In genomic region chr15:70014860-70015490, GRCh38 we compare ENCODE assay signal across 9 cellular contexts.
DNase-seq lines count a peak whose midpoint lies in the region; ATAC-seq and TF ChIP-seq lines count a peak whose summit lies in the region.
"Had no signal": no experiment of that assay in that cellular context is flagged by ENCODE, and none has a peak within 500 bp of the region (broad histone marks: within the 10 kb centered on the region; RNA-seq: fewer than 3 reads in every experiment).

No MANE protein-coding gene starts in this region.

- WGBS in iPS DF 6.9 (ENCODE audit: insufficient coverage, insufficient read length), result no CpG with 5 or more reads among the region's 9 CpGs

- ATAC-seq in GM21367 (IDR thresholded peaks at IDR 0.05; ENCODE audit: unreplicated experiment), result peak; percentile 63
- ATAC-seq in HG03280 (IDR thresholded peaks at IDR 0.05; ENCODE audit: unreplicated experiment), result peak; percentile 83

- no peak overlapping the region for H3K27ac ChIP-seq in iPS DF 6.9 (ENCODE audit: low read length)

- no peaks in the 10 kb centered on the region for H3K27me3 ChIP-seq in iPS DF 6.9 (ENCODE audit: control insufficient read depth, insufficient read depth, low read length)

- H3K4me3 ChIP-seq in iPS DF 6.9 (ENCODE audit: low read length), result no peak overlapping the region

- H3K36me3 ChIP-seq in iPS DF 6.9 (ENCODE audit: control insufficient read depth, insufficient read depth, low read length), result no peaks in the 10 kb centered on the region

- peak; percentile 50 for TF ChIP-seq POLR2A in GM15510 (IDR thresholded peaks at IDR 0.05; ENCODE audit: borderline replicate concordance, extremely low read depth, insufficient read length)

- H3K9me3 ChIP-seq in iPS DF 6.9 (ENCODE audit: control insufficient read depth, insufficient read depth, low read length), result no peaks in the 10 kb centered on the region

- H3K4me1 ChIP-seq in iPS DF 6.9 (ENCODE audit: control insufficient read depth, insufficient read depth, low read length), result peaks cover 7% of the 10 kb centered on the region; the same call in 1 of the 2 replicates

- DNase-seq in iPS DF 6.9 (ENCODE audit: low read depth, low spot score), result peak; percentile 73
- no peak for DNase-seq in cerebellar nuclear complex (lab: John Stamatoyannopoulos, UW)
- no peak for DNase-seq in activated CD4-positive, alpha-beta T cell treated with anti-CD3 and anti-CD28 coated beads for 1 hour
- DNase-seq in SW480 (ENCODE audit: low spot score), result no peak
- no peak for DNase-seq in NCI-H446 (lab: John Stamatoyannopoulos, UW)
- DNase-seq: left cardiac atrium had no signal
